8 cellular contexts compared by ENCODE assay signal in genomic region chr1:210233495-210234253, GRCh38. TPM values are rescaled to one million over a fixed set of nuclear protein-coding genes. Genes with fewer than 3 reads are reported as not detected.
DNase-seq lines count a peak whose midpoint lies in the region; ATAC-seq and TF ChIP-seq lines count a peak whose summit lies in the region.

No MANE protein-coding gene starts in this region.

- ATAC-seq in activated T-cell treated with anti-CD3 and anti-CD28 coated beads, Interleukin-2, amount 50 U/mL, for 4 hours = peak; percentile 51 to 53
- ATAC-seq in activated CD4-positive, CD25-positive, alpha-beta regulatory T cell treated with anti-CD3 and anti-CD28 coated beads, Interleukin-2, amount 50 U/mL, for 24 hours = no peak
- ATAC-seq in GM18873 (IDR thresholded peaks at IDR 0.05; ENCODE audit: low FRiP score, unreplicated experiment) (no peak), GM19452 (IDR thresholded peaks at IDR 0.05; ENCODE audit: unreplicated experiment) (no peak)

- TF ChIP-seq CTCF in nephron (IDR thresholded peaks at IDR 0.05; ENCODE audit: unreplicated experiment in 3 of 3) = no peak

- peak overlapping the region in 1 of 3 experiments; percentile 67 for H3K27ac Mint-ChIP-seq in nephron

- peak overlapping the region; percentile 33 for H3K4me3 ChIP-seq in MG63

- H3K27me3 Mint-ChIP-seq in activated T-cell treated with anti-CD3 and anti-CD28 coated beads, Interleukin-2, amount 50 U/mL, for 4 hours (ENCODE audit: low read depth) = peaks cover 51% of the 10 kb centered on the region
- H3K27me3 Mint-ChIP-seq in nephron (ENCODE audit: low read depth) = peaks cover 48% of the 10 kb centered on the region

- H3K36me3 ChIP-seq in MG63 = no peaks in the 10 kb centered on the region

- peaks cover 51% of the 10 kb centered on the region for H3K27me3 ChIP-seq in MG63

- H3K9me3 Mint-ChIP-seq in activated T-cell treated with anti-CD3 and anti-CD28 coated beads, Interleukin-2, amount 50 U/mL, for 4 hours = no peaks in the 10 kb centered on the region
- no peaks in the 10 kb centered on the region for H3K9me3 Mint-ChIP-seq in nephron

- peaks cover 2% of the 10 kb centered on the region; the same call in 1 of the 2 replicates for H3K9me3 ChIP-seq in MG63

- DNase-seq in Caki2 (ENCODE audit: low read depth) (peak; percentile 84), MG63 (peak; percentile 81), foreskin melanocyte (peak; percentile 70)
- DNase-seq in activated T-cell treated with anti-CD3 and anti-CD28 coated beads, Interleukin-2, amount 50 U/mL, for 4 hours = no peak

- H3K36me3 Mint-ChIP-seq in activated T-cell treated with anti-CD3 and anti-CD28 coated beads, Interleukin-2, amount 50 U/mL, for 4 hours (ENCODE audit: insufficient read depth) = no peaks in the 10 kb centered on the region
- H3K36me3 Mint-ChIP-seq in nephron (ENCODE audit: low read depth) = no peaks in the 10 kb centered on the region

- peak overlapping the region; percentile 21 for H3K4me3 Mint-ChIP-seq in activated T-cell treated with anti-CD3 and anti-CD28 coated beads, Interleukin-2, amount 50 U/mL, for 4 hours
- H3K4me3 Mint-ChIP-seq in nephron = peak overlapping the region; percentile 75 to 81 (median 75)

- H3K4me1 Mint-ChIP-seq in activated T-cell treated with anti-CD3 and anti-CD28 coated beads, Interleukin-2, amount 50 U/mL, for 4 hours (ENCODE audit: low read depth) = peaks cover 9% of the 10 kb centered on the region
- H3K4me1 Mint-ChIP-seq in nephron = peaks cover 42% of the 10 kb centered on the region

- in situ Hi-C loops in Caki2 (cut with HindIII; ENCODE audit: low pct_unique_long_range_greater_than_20kb, low sequenced_read_pairs) = no loop called here

RNA-seq across cellular contexts. Expression of gene SERTAD4, which starts 1.1 kb away (rescaled TPM):
- total RNA-seq in Caki2 (2014; rRNA removed; shearing (Covaris generic); ENCODE audit: low replicate concordance) = 0.95 and 1.1 TPM in 2 replicates
- 0.69 TPM in 1 of 2 replicates, not detected in the other for total RNA-seq in MG63 (2014; rRNA removed; shearing (Covaris generic); ENCODE audit: low replicate concordance)
- not detected for total RNA-seq in activated T-cell treated with anti-CD3 and anti-CD28 coated beads, Interleukin-2, amount 50 U/mL, for 4 hours

Comparison
In these comparisons a context has a peak if more than half of its experiments do, and no peak if none do; other contexts are left out.
1. ATAC-seq: peak in activated T-cell treated with anti-CD3 and anti-CD28 coated beads, Interleukin-2, amount 50 U/mL, for 4 hours (2 of 2); none in activated CD4-positive, CD25-positive, alpha-beta regulatory T cell treated with anti-CD3 and anti-CD28 coated beads, Interleukin-2, amount 50 U/mL, for 24 hours (0 of 2), GM18873 (single experiment) and GM19452 (single experiment).